ENCODE assay signal across 17 cellular contexts in genomic region chr22:45639747-45640102, GRCh38. TPM values are rescaled to one million over a fixed set of nuclear protein-coding genes. Genes with fewer than 3 reads are reported as not detected.
DNase-seq lines count a peak whose midpoint lies in the region; FAIRE-seq and TF ChIP-seq lines count a peak whose summit lies in the region.
"Had no signal": no experiment of that assay in that cellular context is flagged by ENCODE, and none has a peak within 500 bp of the region (broad histone marks: within the 10 kb centered on the region; RNA-seq: fewer than 3 reads in every experiment).

No MANE protein-coding gene starts in this region.

- H3K27ac ChIP-seq in KOPT-K1 (ENCODE audit: low read depth, low read length, poor library complexity, severe bottlenecking) (peak overlapping the region; percentile 59), astrocyte (ENCODE audit: low read depth, low read length) (no peak overlapping the region)
- H3K27ac ChIP-seq: dorsolateral prefrontal cortex had no signal

- H3K4me3 ChIP-seq in astrocyte (ENCODE audit: insufficient read depth, low read depth, low read length): no peak overlapping the region
- H3K4me3 ChIP-seq: dorsolateral prefrontal cortex, K562, smooth muscle cell had no signal

- H2AFZ ChIP-seq in astrocyte (ENCODE audit: low read depth, low read length): no peak overlapping the region

- H3K4me2 ChIP-seq in astrocyte (ENCODE audit: low read length): no peak overlapping the region
- H3K4me2 ChIP-seq: smooth muscle cell had no signal

- no peaks in the 10 kb centered on the region for H3K36me3 Mint-ChIP-seq in activated CD4-positive, alpha-beta T cell treated with anti-CD3 and anti-CD28 coated beads, Interleukin-2, amount 10 ng/mL, durations not matched to agents 24 days and 14 days (ENCODE audit: low read depth)
- H3K36me3 Mint-ChIP-seq in astrocyte (ENCODE audit: low read depth, unreplicated experiment) (no peaks in the 10 kb centered on the region), neural crest cell (ENCODE audit: low read depth) (no peaks in the 10 kb centered on the region)

- TF ChIP-seq CTCF in astrocyte (IDR thresholded peaks at IDR 0.05; ENCODE audit: insufficient read depth, low read depth, low read length) (no peak), neural crest cell (conservative IDR thresholded peaks at IDR 0.05) (no peak)

- H3K27ac Mint-ChIP-seq in activated CD4-positive, alpha-beta T cell treated with anti-CD3 and anti-CD28 coated beads, Interleukin-2, amount 10 ng/mL, durations not matched to agents 24 days and 14 days: no peak overlapping the region
- H3K27ac Mint-ChIP-seq in astrocyte (ENCODE audit: unreplicated experiment): peak overlapping the region; percentile 26
- H3K27ac Mint-ChIP-seq in neural crest cell (ENCODE audit: unreplicated experiment): peak overlapping the region; percentile 91
- H3K27ac Mint-ChIP-seq: activated T-helper 1 cell treated with anti-CD3 and anti-CD28 coated beads, Interleukin-12 subunit alpha, Interleukin-12 subunit beta, Interleukin-2, Interleukin-4 antibody, amounts not matched to agents 30 ng/mL and 10 ng/mL and 1 ng/mL, durations not matched to agents 14 hours and 24 hours and 36 hours had no signal

- H3K9me3 ChIP-seq in KOPT-K1 (ENCODE audit: insufficient read depth, low read length, poor library complexity, severe bottlenecking) (no peaks in the 10 kb centered on the region), astrocyte (ENCODE audit: insufficient read depth, low read depth, low read length) (no peaks in the 10 kb centered on the region)

- H3K27me3 Mint-ChIP-seq in activated CD4-positive, alpha-beta T cell treated with anti-CD3 and anti-CD28 coated beads, Interleukin-2, amount 10 ng/mL, durations not matched to agents 24 days and 14 days: peaks cover 25% of the 10 kb centered on the region
- H3K27me3 Mint-ChIP-seq in astrocyte (ENCODE audit: low read depth, unreplicated experiment) (peaks cover 36% of the 10 kb centered on the region), neural crest cell (ENCODE audit: low read depth) (peaks cover 38% of the 10 kb centered on the region)

- peaks cover 14% of the 10 kb centered on the region for H3K27me3 ChIP-seq in astrocyte (ENCODE audit: insufficient read depth, low read length)

- intact Hi-C loops in activated CD4-positive, alpha-beta T cell treated with anti-CD3 and anti-CD28 coated beads, Interleukin-2, amount 10 ng/mL, durations not matched to agents 24 days and 14 days (cut with micrococcal nuclease): no loop called here

- H3K36me3 ChIP-seq in KOPT-K1 (ENCODE audit: insufficient read depth, low read length): no peaks in the 10 kb centered on the region
- no peaks in the 10 kb centered on the region for H3K36me3 ChIP-seq in astrocyte (ENCODE audit: insufficient read depth, low read length)

- H3K4me1 Mint-ChIP-seq in activated CD4-positive, alpha-beta T cell treated with anti-CD3 and anti-CD28 coated beads, Interleukin-2, amount 10 ng/mL, durations not matched to agents 24 days and 14 days: peaks cover 15% of the 10 kb centered on the region
- H3K4me1 Mint-ChIP-seq in astrocyte (ENCODE audit: low read depth, unreplicated experiment) (peaks cover 14% of the 10 kb centered on the region), neural crest cell (no peaks in the 10 kb centered on the region)

- no peaks in the 10 kb centered on the region for H4K20me1 ChIP-seq in astrocyte (ENCODE audit: insufficient read depth, low read length)

- no peak overlapping the region for H3K9ac ChIP-seq in astrocyte (ENCODE audit: low read length)

- DNase-seq in activated CD4-positive, alpha-beta T cell treated with anti-CD3 and anti-CD28 coated beads, Interleukin-2, amount 10 ng/mL, durations not matched to agents 24 days and 14 days: peak; percentile 61
- no peak for DNase-seq in activated CD4-positive, alpha-beta T cell treated with anti-CD3 and anti-CD28 coated beads for 48 hours
- DNase-seq in astrocyte (ENCODE audit: low read depth): no peak
- DNase-seq in neural crest cell (ENCODE audit: low read depth, low spot score): no peak
- DNase-seq in SW 1271 (lab: John Stamatoyannopoulos, UW): no peak
- no peak for DNase-seq in DMS153 treated with DMSO at 0.1 percent for 48 hours (lab: John Stamatoyannopoulos, UW; ENCODE audit: unreplicated experiment)
- no peak for DNase-seq in epidermal melanocyte (ENCODE audit: insufficient read length, low spot score)
- DNase-seq: C1 segment of cervical spinal cord; dorsolateral prefrontal cortex; NCI-H1048; NCI-H2029; NCI-H446; stimulated activated CD4-positive, alpha-beta T cell treated with anti-CD3 and anti-CD28 coated beads, Interleukin-4, amount 100 ng/mL, for 24 hours had no signal

- H3K4me1 ChIP-seq in astrocyte (ENCODE audit: insufficient read depth, low read length): peaks cover 6% of the 10 kb centered on the region

- H3K9me3 Mint-ChIP-seq in activated CD4-positive, alpha-beta T cell treated with anti-CD3 and anti-CD28 coated beads, Interleukin-2, amount 10 ng/mL, durations not matched to agents 24 days and 14 days: no peaks in the 10 kb centered on the region
- H3K9me3 Mint-ChIP-seq in astrocyte (ENCODE audit: unreplicated experiment) (no peaks in the 10 kb centered on the region), neural crest cell (no peaks in the 10 kb centered on the region)
- H3K9me3 Mint-ChIP-seq: activated T-helper 1 cell treated with anti-CD3 and anti-CD28 coated beads, Interleukin-12 subunit alpha, Interleukin-12 subunit beta, Interleukin-2, Interleukin-4 antibody, amounts not matched to agents 30 ng/mL and 10 ng/mL and 1 ng/mL, durations not matched to agents 14 hours and 24 hours and 36 hours had no signal

- FAIRE-seq in astrocyte (lab: Jason Lieb, UNC): no peak
- FAIRE-seq: K562 had no signal

- no peaks in the 10 kb centered on the region for H3K79me2 ChIP-seq in astrocyte (ENCODE audit: insufficient read depth, low read length)

- no peak overlapping the region for H3K4me3 Mint-ChIP-seq in activated CD4-positive, alpha-beta T cell treated with anti-CD3 and anti-CD28 coated beads, Interleukin-2, amount 10 ng/mL, durations not matched to agents 24 days and 14 days
- H3K4me3 Mint-ChIP-seq in astrocyte (ENCODE audit: unreplicated experiment) (no peak overlapping the region), neural crest cell (no peak overlapping the region)
- H3K4me3 Mint-ChIP-seq: activated T-helper 1 cell treated with anti-CD3 and anti-CD28 coated beads, Interleukin-12 subunit alpha, Interleukin-12 subunit beta, Interleukin-2, Interleukin-4 antibody, amounts not matched to agents 30 ng/mL and 10 ng/mL and 1 ng/mL, durations not matched to agents 14 hours and 24 hours and 36 hours had no signal

RNA-seq across cellular contexts. Expression of gene ATXN10, which starts 31.9 kb away (rescaled TPM):
- total RNA-seq in activated CD4-positive, alpha-beta T cell treated with anti-CD3 and anti-CD28 coated beads, Interleukin-2, amount 10 ng/mL, durations not matched to agents 24 days and 14 days: 121 and 122 TPM in 2 replicates
- total RNA-seq in astrocyte (189 and 195 TPM in 2 replicates), neural crest cell (219 and 232 TPM in 2 replicates)
